1 cellular context compared by ENCODE assay signal in genomic region chr12:56257491-56258067, GRCh38.
TF ChIP-seq lines count a peak whose summit lies in the region.

No MANE protein-coding gene starts in this region.

TF ChIP-seq in K562, 482 proteins besides CTCF, POLR2A, EP300 and RAD21 (continued from another document):
- TF ChIP-seq MGA (IDR thresholded peaks at IDR 0.05) (no peak), TSHZ1 (CRISPR knock-in tag; IDR thresholded peaks at IDR 0.05) (no peak), ZNF263 (CRISPR knock-in tag; IDR thresholded peaks at IDR 0.05; ENCODE audit: borderline replicate concordance) (peak; percentile 8; the same call in 1 of the 2 replicates), ZC3H4 (CRISPR knock-in tag; IDR thresholded peaks at IDR 0.05; ENCODE audit: borderline replicate concordance) (no peak), ZNF324 (CRISPR knock-in tag; IDR thresholded peaks at IDR 0.05) (no peak)
TF ChIP-seq in K562: peak in this region for 5.
